8 cellular contexts compared by ENCODE assay signal in the genomic region with DNA sequence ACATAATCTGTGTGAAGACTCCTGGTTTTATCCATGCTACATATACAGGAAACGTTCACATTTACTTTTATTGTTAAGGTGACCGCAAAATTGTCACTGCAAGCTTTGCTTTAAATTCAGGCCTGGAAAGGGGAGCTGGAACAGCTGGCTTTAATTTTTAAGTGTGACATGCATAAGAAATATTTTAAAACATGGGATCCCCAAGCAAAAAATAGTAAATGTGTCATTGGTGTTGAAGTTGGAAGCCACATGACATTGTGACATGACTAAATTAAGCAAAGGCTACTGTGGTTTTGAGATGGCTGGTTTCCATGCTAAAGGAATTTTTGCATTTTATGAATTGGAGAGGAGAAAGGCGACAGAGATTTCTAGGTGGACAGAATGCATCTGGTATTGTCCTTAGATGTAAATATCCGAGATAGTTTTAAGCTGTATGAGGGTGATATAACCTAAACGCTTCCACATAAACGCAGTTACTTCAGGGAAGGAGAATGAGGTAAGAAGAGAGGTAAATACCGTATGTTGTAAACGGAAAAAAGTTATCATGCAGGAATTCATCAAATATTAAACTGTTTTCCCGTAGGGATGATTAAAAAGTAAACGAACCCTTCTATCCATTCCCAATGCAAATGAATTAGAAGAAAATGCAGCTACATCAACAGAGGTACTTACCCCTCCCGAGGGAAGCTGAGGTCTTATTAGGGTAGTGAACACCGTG. TPM values are rescaled to one million over a fixed set of nuclear protein-coding genes. Genes with fewer than 3 reads are reported as not detected.
DNase-seq lines count a peak whose midpoint lies in the region; ATAC-seq and TF ChIP-seq lines count a peak whose summit lies in the region.

No MANE protein-coding gene starts in this region.

- peaks cover 31% of the 10 kb centered on the region for H3K79me2 ChIP-seq in osteoblast (ENCODE audit: insufficient read depth, low read length)

- H3K9ac ChIP-seq in NT2/D1 (ENCODE audit: insufficient read length, low read depth) (peak overlapping the region; percentile 74), endocrine pancreas (ENCODE audit: control insufficient read depth, insufficient read depth, low read length) (peak overlapping the region; percentile 42)

- H3K4me3 ChIP-seq in NT2/D1 (ENCODE audit: insufficient read length, low read depth) (peak overlapping the region; percentile 71), endocrine pancreas (ENCODE audit: control insufficient read depth, insufficient read depth, low read length) (peak overlapping the region; percentile 92), osteoblast (ENCODE audit: insufficient read depth, low read length) (peak overlapping the region; percentile 87)

- peak overlapping the region; percentile 98 for H3K4me2 ChIP-seq in osteoblast (ENCODE audit: insufficient read depth, low read length)

- H4K20me1 ChIP-seq in osteoblast (ENCODE audit: insufficient read depth, low read length) = peaks cover 31% of the 10 kb centered on the region

- ATAC-seq in GM19397 (IDR thresholded peaks at IDR 0.05; ENCODE audit: unreplicated experiment) (no peak), GM21717 (IDR thresholded peaks at IDR 0.05; ENCODE audit: unreplicated experiment) (no peak)

- no peaks in the 10 kb centered on the region for H3K4me1 ChIP-seq in NT2/D1 (ENCODE audit: insufficient read depth, insufficient read length)
- peaks cover 8% of the 10 kb centered on the region for H3K4me1 ChIP-seq in endocrine pancreas (ENCODE audit: control insufficient read depth, insufficient read depth, low read length)
- peaks cover 19% of the 10 kb centered on the region for H3K4me1 ChIP-seq in osteoblast (ENCODE audit: insufficient read depth, low read length)

- H3K27ac ChIP-seq in osteoblast (ENCODE audit: low read depth, low read length) = peak overlapping the region; percentile 70

- H2AFZ ChIP-seq in osteoblast (ENCODE audit: low read length) = peak overlapping the region; percentile 92

- peak; percentile 90 for DNase-seq in EH (ENCODE audit: low read depth)
- no peak for DNase-seq in NT2/D1 (ENCODE audit: low read depth, low spot score)
- DNase-seq in osteoblast (ENCODE audit: insufficient read length, low spot score, missing footprints) = peak; percentile 87
- no peak for DNase-seq in NCI-H345 (lab: John Stamatoyannopoulos, UW)
- no peak for DNase-seq in GDM1 (lab: John Stamatoyannopoulos, UW)

- H3K9me3 ChIP-seq in NT2/D1 (ENCODE audit: insufficient read depth, low read length) = no peaks in the 10 kb centered on the region
- no peaks in the 10 kb centered on the region for H3K9me3 ChIP-seq in endocrine pancreas (ENCODE audit: control insufficient read depth, low read length)
- no peaks in the 10 kb centered on the region for H3K9me3 ChIP-seq in osteoblast (ENCODE audit: low read depth, low read length)

- peaks cover 52% of the 10 kb centered on the region for H3K27me3 ChIP-seq in NT2/D1 (ENCODE audit: insufficient read depth, insufficient read length)
- no peaks in the 10 kb centered on the region for H3K27me3 ChIP-seq in endocrine pancreas (ENCODE audit: control insufficient read depth, insufficient read depth, low read length)
- H3K27me3 ChIP-seq in osteoblast (ENCODE audit: insufficient read depth, low read length) = no peaks in the 10 kb centered on the region

- H3K36me3 ChIP-seq in NT2/D1 (ENCODE audit: insufficient read depth, insufficient read length, low read length) (no peaks in the 10 kb centered on the region), endocrine pancreas (ENCODE audit: control insufficient read depth, insufficient read depth, low read length) (no peaks in the 10 kb centered on the region), osteoblast (ENCODE audit: insufficient read depth, low read length) (no peaks in the 10 kb centered on the region)

- TF ChIP-seq CTCF in osteoblast (IDR thresholded peaks at IDR 0.05; ENCODE audit: extremely low read depth, low read depth, low read length) = no peak

RNA-seq across cellular contexts. Expression of a gene that starts 0.9 kb away (rescaled TPM):
- 41.3 and 42.0 TPM in 2 replicates for total RNA-seq in osteoblast

RNA-seq across cellular contexts. Expression of a gene that starts 12.1 kb away (rescaled TPM):
- 19.7 and 23.2 TPM in 2 replicates for total RNA-seq in osteoblast

RNA-seq across cellular contexts. Expression of a gene that starts 42.3 kb away (rescaled TPM):
- total RNA-seq in osteoblast = 61.9 and 91.6 TPM in 2 replicates

Comparison
In these comparisons a context has a peak if more than half of its experiments do, and no peak if none do; other contexts are left out.
1. DNase-seq: peak in EH (single experiment) and osteoblast (single experiment); none in NT2/D1 (single experiment), NCI-H345 (single experiment) and GDM1 (single experiment).
2. Peak in every context shown above with its lines, with median percentiles within 50 percentile points of each other: H3K4me3 ChIP-seq.